8 cellular contexts compared by ENCODE assay signal in genomic region chr1:10471411-10472219, GRCh38. TPM values are rescaled to one million over a fixed set of nuclear protein-coding genes. Genes with fewer than 3 reads are reported as not detected.
A peak's percentile ranks its signal among the peaks of the same experiment; 100 is the strongest.
DNase-seq lines count a peak whose midpoint lies in the region; ATAC-seq, FAIRE-seq and TF ChIP-seq lines count a peak whose summit lies in the region.

No MANE protein-coding gene starts in this region.

- H3K9ac ChIP-seq in keratinocyte (ENCODE audit: control insufficient read depth, extremely low read depth, insufficient read depth, low read length), result peak overlapping the region; percentile 87
- peak overlapping the region; percentile 80 to 83 for H3K9ac ChIP-seq in stomach smooth muscle (ENCODE audit: low read length in 2 of 2)

- H3K4me1 ChIP-seq in keratinocyte (ENCODE audit: control insufficient read depth, extremely low read depth, insufficient read depth, low read length) (peaks cover 16% of the 10 kb centered on the region), stomach smooth muscle (ENCODE audit: control insufficient read depth, insufficient read depth, low read length) (peaks cover 22% of the 10 kb centered on the region)

- H3K27me3 ChIP-seq in keratinocyte (ENCODE audit: control insufficient read depth, extremely low read depth, insufficient read depth, low read length) (no peaks in the 10 kb centered on the region), stomach smooth muscle (ENCODE audit: control insufficient read depth in 1 of 2, insufficient read depth in 2 of 2, low read length in 2 of 2) (no peaks in the 10 kb centered on the region)

- H4K20me1 ChIP-seq in keratinocyte (ENCODE audit: control insufficient read depth, extremely low read depth, insufficient read depth, low read length), result no peaks in the 10 kb centered on the region

- peak overlapping the region; percentile 75 to 94 (median 93) for H3K4me3 ChIP-seq in keratinocyte (ENCODE audit: control insufficient read depth in 2 of 3, extremely low read depth in 1 of 3, insufficient read depth in 2 of 3, low read depth in 1 of 3, low read length in 3 of 3)
- H3K4me3 ChIP-seq in stomach smooth muscle (ENCODE audit: low read length in 2 of 2), result peak overlapping the region; percentile 89 to 93

- POLR2A ChIA-PET in activated naive CD8-positive, alpha-beta T cell treated with anti-CD3 and anti-CD28 coated beads, Interleukin-2, amount 10 ng/mL, durations not matched to agents 7 days and 5 days (lab: Charles Lee), result interaction anchor here (0.6 to 0.9 kb wide), 2 partner anchors 15 to 41 kb away, joined by 3 read pairs; no protein-coding TSS in a partner anchor

- H2AFZ ChIP-seq in keratinocyte (ENCODE audit: control insufficient read depth, low read length), result peak overlapping the region; percentile 87

- no peak for FAIRE-seq in keratinocyte (lab: Jason Lieb, UNC)

- H3K27ac Mint-ChIP-seq in activated naive CD8-positive, alpha-beta T cell treated with anti-CD3 and anti-CD28 coated beads, Interleukin-2, amount 10 ng/mL, durations not matched to agents 7 days and 5 days, result peak overlapping the region; percentile 92

- dilution Hi-C loops in keratinocyte (cut with MboI; ENCODE audit: extremely low pct_ligation_motif_present, low sequenced_read_pairs), result no loop called here

- H3K4me2 ChIP-seq in keratinocyte (ENCODE audit: control insufficient read depth, extremely low read depth, insufficient read depth, low read depth, low read length), result peak overlapping the region; percentile 94

- peak overlapping the region; percentile 83 for H3K27ac ChIP-seq in keratinocyte (ENCODE audit: control insufficient read depth, insufficient read depth, low read length)
- peak overlapping the region; percentile 37 for H3K27ac ChIP-seq in stomach smooth muscle (ENCODE audit: low read length)

- no peaks in the 10 kb centered on the region for H3K9me1 ChIP-seq in keratinocyte (ENCODE audit: control insufficient read depth, extremely low read depth, insufficient read depth, low read length)

- H3K9me3 ChIP-seq in keratinocyte (ENCODE audit: control insufficient read depth, low read depth, low read length), result no peaks in the 10 kb centered on the region
- no peaks in the 10 kb centered on the region for H3K9me3 ChIP-seq in stomach smooth muscle (ENCODE audit: control insufficient read depth in 2 of 2, low read length in 2 of 2)

- TF ChIP-seq CTCF in keratinocyte (optimal IDR thresholded peaks at IDR 0.05 in 1 of 3, IDR thresholded peaks at IDR 0.05 in 1 of 3, conservative IDR thresholded peaks at IDR 0.05 in 1 of 3; ENCODE audit: extremely low read depth in 1 of 3, insufficient read depth in 2 of 3, low read length in 3 of 3), result no peak

- H3K36me3 ChIP-seq in keratinocyte (ENCODE audit: control insufficient read depth in 2 of 2, extremely low read depth in 1 of 2, insufficient read depth in 2 of 2, low read length in 2 of 2) (peaks cover 4 to 9% of the 10 kb centered on the region in 2 experiments), stomach smooth muscle (ENCODE audit: control insufficient read depth in 2 of 2, insufficient read depth in 2 of 2, low read length in 2 of 2) (peaks cover 9 to 14% of the 10 kb centered on the region in 2 donors)

- H3K9me3 Mint-ChIP-seq in activated naive CD8-positive, alpha-beta T cell treated with anti-CD3 and anti-CD28 coated beads, Interleukin-2, amount 10 ng/mL, durations not matched to agents 7 days and 5 days, result no peaks in the 10 kb centered on the region

- H3K36me3 Mint-ChIP-seq in activated naive CD8-positive, alpha-beta T cell treated with anti-CD3 and anti-CD28 coated beads, Interleukin-2, amount 10 ng/mL, durations not matched to agents 7 days and 5 days, result peaks cover 7% of the 10 kb centered on the region

- H3K4me3 Mint-ChIP-seq in activated naive CD8-positive, alpha-beta T cell treated with anti-CD3 and anti-CD28 coated beads, Interleukin-2, amount 10 ng/mL, durations not matched to agents 7 days and 5 days, result peak overlapping the region; percentile 93

- ATAC-seq in HG03354 (IDR thresholded peaks at IDR 0.05; ENCODE audit: poor library complexity, severe bottlenecking, unreplicated experiment), result peak; percentile 7
- ATAC-seq in activated naive CD8-positive, alpha-beta T cell treated with anti-CD3 and anti-CD28 coated beads, Interleukin-2, amount 10 ng/mL, durations not matched to agents 7 days and 5 days (ENCODE audit: low read depth), result no peak
- ATAC-seq in GM21381 (IDR thresholded peaks at IDR 0.05; ENCODE audit: unreplicated experiment), result no peak

- H3K79me2 ChIP-seq in keratinocyte (ENCODE audit: control insufficient read depth, insufficient read depth, low read length), result peaks cover 34% of the 10 kb centered on the region

- DNase-seq in DMS53 (lab: John Stamatoyannopoulos, UW) (peak; percentile 74), keratinocyte (ENCODE audit: low read depth, low spot score) (no peak), OCI-M2 (lab: John Stamatoyannopoulos, UW; ENCODE audit: unreplicated experiment) (no peak), NCI-H187 (lab: John Stamatoyannopoulos, UW) (no peak)
- DNase-seq in activated naive CD8-positive, alpha-beta T cell treated with anti-CD3 and anti-CD28 coated beads, Interleukin-2, amount 10 ng/mL, durations not matched to agents 7 days and 5 days, result no peak

- peaks cover 38% of the 10 kb centered on the region for H3K4me1 Mint-ChIP-seq in activated naive CD8-positive, alpha-beta T cell treated with anti-CD3 and anti-CD28 coated beads, Interleukin-2, amount 10 ng/mL, durations not matched to agents 7 days and 5 days

- H3K27me3 Mint-ChIP-seq in activated naive CD8-positive, alpha-beta T cell treated with anti-CD3 and anti-CD28 coated beads, Interleukin-2, amount 10 ng/mL, durations not matched to agents 7 days and 5 days, result no peaks in the 10 kb centered on the region

RNA-seq across cellular contexts. Expression of gene DFFA, which starts 0.7 kb away (rescaled TPM):
- total RNA-seq in activated naive CD8-positive, alpha-beta T cell treated with anti-CD3 and anti-CD28 coated beads, Interleukin-2, amount 10 ng/mL, durations not matched to agents 7 days and 5 days, result 10 to 100 TPM; 31.9 to 33.2 TPM
- 44.4 to 63.1 TPM (median 53.1 TPM) in 3 replicates for polyA plus RNA-seq in keratinocyte
- 35.4 TPM for polyA plus RNA-seq in keratinocyte (2011; ENCODE audit: low read depth)
- 40.6 and 46.4 TPM in 2 replicates for polyA plus RNA-seq in keratinocyte (2011; cell fraction: cytosol; rRNA removed)
- 31.0 and 31.3 TPM in 2 replicates for polyA plus RNA-seq in keratinocyte (2011; cell fraction: nucleus; rRNA removed)
- 18.7 and 58.0 TPM in 2 replicates for polyA plus RNA-seq in keratinocyte (2012; ENCODE audit: low replicate concordance)
- 55.7 to 77.5 TPM (median 66.3 TPM) in 3 replicates for polyA minus RNA-seq in keratinocyte
- polyA minus RNA-seq in keratinocyte (2011; cell fraction: cytosol; rRNA and poly(A)+ RNA removed), result 36.6 TPM
- 16.8 and 30.4 TPM in 2 replicates for polyA minus RNA-seq in keratinocyte (2011; cell fraction: nucleus; rRNA and poly(A)+ RNA removed)

RNA-seq across cellular contexts. Expression of gene PEX14, which starts 3.1 kb away (rescaled TPM):
- 10 to 100 TPM; 21.6 to 25.2 TPM for total RNA-seq in activated naive CD8-positive, alpha-beta T cell treated with anti-CD3 and anti-CD28 coated beads, Interleukin-2, amount 10 ng/mL, durations not matched to agents 7 days and 5 days
- 7.3 to 19.4 TPM (median 8.4 TPM) in 3 replicates for polyA plus RNA-seq in keratinocyte
- polyA plus RNA-seq in keratinocyte (2011; ENCODE audit: low read depth), result 3.3 TPM
- polyA plus RNA-seq in keratinocyte (2011; cell fraction: cytosol; rRNA removed), result 7.5 and 15.1 TPM in 2 replicates
- polyA plus RNA-seq in keratinocyte (2011; cell fraction: nucleus; rRNA removed), result 35.5 and 39.3 TPM in 2 replicates
- 16.7 and 23.8 TPM in 2 replicates for polyA plus RNA-seq in keratinocyte (2012; ENCODE audit: low replicate concordance)
- 9.4 to 18.0 TPM (median 10.6 TPM) in 3 replicates for polyA minus RNA-seq in keratinocyte
- 14.6 TPM for polyA minus RNA-seq in keratinocyte (2011; cell fraction: cytosol; rRNA and poly(A)+ RNA removed)
- 12.5 and 18.2 TPM in 2 replicates for polyA minus RNA-seq in keratinocyte (2011; cell fraction: nucleus; rRNA and poly(A)+ RNA removed)

RNA-seq across cellular contexts. Expression of gene CORT, which starts 21.8 kb away (rescaled TPM):
- total RNA-seq in activated naive CD8-positive, alpha-beta T cell treated with anti-CD3 and anti-CD28 coated beads, Interleukin-2, amount 10 ng/mL, durations not matched to agents 7 days and 5 days, result under 1 TPM; 0.31 to 0.39 TPM
- 0.17 TPM in 1 of 3 replicates, not detected in the others for polyA plus RNA-seq in keratinocyte
- not detected for polyA plus RNA-seq in keratinocyte (2011; ENCODE audit: low read depth)
- not detected in 2 replicates for polyA plus RNA-seq in keratinocyte (2011; cell fraction: cytosol; rRNA removed)
- 0.27 TPM in 1 of 2 replicates, not detected in the other for polyA plus RNA-seq in keratinocyte (2011; cell fraction: nucleus; rRNA removed)
- polyA plus RNA-seq in keratinocyte (2012; ENCODE audit: low replicate concordance), result not detected in 2 replicates
- not detected in 3 replicates for polyA minus RNA-seq in keratinocyte
- not detected for polyA minus RNA-seq in keratinocyte (2011; cell fraction: cytosol; rRNA and poly(A)+ RNA removed)
- not detected in 2 replicates for polyA minus RNA-seq in keratinocyte (2011; cell fraction: nucleus; rRNA and poly(A)+ RNA removed)

RNA-seq across cellular contexts. Expression of gene CENPS, which starts 41.4 kb away (rescaled TPM):
- 10 to 100 TPM; 10.0 to 11.5 TPM for total RNA-seq in activated naive CD8-positive, alpha-beta T cell treated with anti-CD3 and anti-CD28 coated beads, Interleukin-2, amount 10 ng/mL, durations not matched to agents 7 days and 5 days
- polyA plus RNA-seq in keratinocyte, result 4.6 to 13.3 TPM (median 10.3 TPM) in 3 replicates
- 6.6 TPM for polyA plus RNA-seq in keratinocyte (2011; ENCODE audit: low read depth)
- 8.5 and 9.2 TPM in 2 replicates for polyA plus RNA-seq in keratinocyte (2011; cell fraction: cytosol; rRNA removed)
- polyA plus RNA-seq in keratinocyte (2011; cell fraction: nucleus; rRNA removed), result 2.7 and 4.3 TPM in 2 replicates
- 6.8 and 19.8 TPM in 2 replicates for polyA plus RNA-seq in keratinocyte (2012; ENCODE audit: low replicate concordance)
- polyA minus RNA-seq in keratinocyte, result 1.6 to 4.4 TPM (median 2.6 TPM) in 3 replicates
- 4.6 TPM for polyA minus RNA-seq in keratinocyte (2011; cell fraction: cytosol; rRNA and poly(A)+ RNA removed)
- polyA minus RNA-seq in keratinocyte (2011; cell fraction: nucleus; rRNA and poly(A)+ RNA removed), result 1.3 and 1.6 TPM in 2 replicates
